ENCODE assay signal across 1 cellular context in genomic region chr9:95505676-95506437, GRCh38.
TF ChIP-seq lines count a peak whose summit lies in the region.

No MANE protein-coding gene starts in this region.

TF ChIP-seq in K562, 482 proteins besides CTCF, POLR2A, EP300 and RAD21 (continued from another document):
- TF ChIP-seq, protein P1, sequence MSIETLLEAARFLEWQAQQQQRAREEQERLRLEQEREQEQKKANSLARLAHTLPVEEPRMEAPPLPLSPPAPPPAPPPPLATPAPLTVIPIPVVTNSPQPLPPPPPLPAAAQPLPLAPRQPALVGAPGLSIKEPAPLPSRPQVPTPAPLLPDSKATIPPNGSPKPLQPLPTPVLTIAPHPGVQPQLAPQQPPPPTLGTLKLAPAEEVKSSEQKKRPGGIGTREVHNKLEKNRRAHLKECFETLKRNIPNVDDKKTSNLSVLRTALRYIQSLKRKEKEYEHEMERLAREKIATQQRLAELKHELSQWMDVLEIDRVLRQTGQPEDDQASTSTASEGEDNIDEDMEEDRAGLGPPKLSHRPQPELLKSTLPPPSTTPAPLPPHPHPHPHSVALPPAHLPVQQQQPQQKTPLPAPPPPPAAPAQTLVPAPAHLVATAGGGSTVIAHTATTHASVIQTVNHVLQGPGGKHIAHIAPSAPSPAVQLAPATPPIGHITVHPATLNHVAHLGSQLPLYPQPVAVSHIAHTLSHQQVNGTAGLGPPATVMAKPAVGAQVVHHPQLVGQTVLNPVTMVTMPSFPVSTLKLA (conservative IDR thresholded peaks at IDR 0.05) = peak; percentile 46 to 52; a peak in 1 of 4 replicates
- peak; percentile 88 for TF ChIP-seq POLR2G (IDR thresholded peaks at IDR 0.05; ENCODE audit: low read depth, low read length)
- no peak for TF ChIP-seq COPS2 (conservative IDR thresholded peaks at IDR 0.05)
- TF ChIP-seq CXXC5 (CRISPR knock-in tag; IDR thresholded peaks at IDR 0.05) = peak; percentile 85
- TF ChIP-seq POLR2B (IDR thresholded peaks at IDR 0.05; ENCODE audit: low read depth, partially characterized antibody) = peak; percentile 48
- TF ChIP-seq CCNT2 (IDR thresholded peaks at IDR 0.05; ENCODE audit: borderline replicate concordance, extremely low read depth, insufficient read length, low read depth, low read length) = peak; percentile 91
- TF ChIP-seq EZH2 (IDR thresholded peaks at IDR 0.05; ENCODE audit: borderline replicate concordance, low read depth, low read length) = no peak
- TF ChIP-seq CBFA2T2 (conservative IDR thresholded peaks at IDR 0.05) = no peak
- TF ChIP-seq SP2 (IDR thresholded peaks at IDR 0.05; ENCODE audit: extremely low read depth, low read depth, low read length, poor library complexity, severe bottlenecking) = no peak
- TF ChIP-seq, protein P2, sequence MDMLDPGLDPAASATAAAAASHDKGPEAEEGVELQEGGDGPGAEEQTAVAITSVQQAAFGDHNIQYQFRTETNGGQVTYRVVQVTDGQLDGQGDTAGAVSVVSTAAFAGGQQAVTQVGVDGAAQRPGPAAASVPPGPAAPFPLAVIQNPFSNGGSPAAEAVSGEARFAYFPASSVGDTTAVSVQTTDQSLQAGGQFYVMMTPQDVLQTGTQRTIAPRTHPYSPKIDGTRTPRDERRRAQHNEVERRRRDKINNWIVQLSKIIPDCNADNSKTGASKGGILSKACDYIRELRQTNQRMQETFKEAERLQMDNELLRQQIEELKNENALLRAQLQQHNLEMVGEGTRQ (CRISPR knock-in tag; IDR thresholded peaks at IDR 0.05) = no peak
- TF ChIP-seq ZFX (CRISPR knock-in tag; IDR thresholded peaks at IDR 0.05) = peak; percentile 80
- peak; percentile 97 for TF ChIP-seq SMAD4 (CRISPR knock-in tag; conservative IDR thresholded peaks at IDR 0.05)
- peak; percentile 52 for TF ChIP-seq TAF1 (IDR thresholded peaks at IDR 0.05; ENCODE audit: control insufficient read depth, extremely low read depth, insufficient read depth, low read length, severe bottlenecking)
- peak in 1 of 2 experiments; percentile 70; a peak in 2 of 4 replicates for TF ChIP-seq ZNF639 (CRISPR knock-in tag; conservative IDR thresholded peaks at IDR 0.05 in 1 of 2, IDR thresholded peaks at IDR 0.05 in 1 of 2)
- peak; percentile 95 for TF ChIP-seq NFIC (IDR thresholded peaks at IDR 0.05)
